In the genomic region with DNA sequence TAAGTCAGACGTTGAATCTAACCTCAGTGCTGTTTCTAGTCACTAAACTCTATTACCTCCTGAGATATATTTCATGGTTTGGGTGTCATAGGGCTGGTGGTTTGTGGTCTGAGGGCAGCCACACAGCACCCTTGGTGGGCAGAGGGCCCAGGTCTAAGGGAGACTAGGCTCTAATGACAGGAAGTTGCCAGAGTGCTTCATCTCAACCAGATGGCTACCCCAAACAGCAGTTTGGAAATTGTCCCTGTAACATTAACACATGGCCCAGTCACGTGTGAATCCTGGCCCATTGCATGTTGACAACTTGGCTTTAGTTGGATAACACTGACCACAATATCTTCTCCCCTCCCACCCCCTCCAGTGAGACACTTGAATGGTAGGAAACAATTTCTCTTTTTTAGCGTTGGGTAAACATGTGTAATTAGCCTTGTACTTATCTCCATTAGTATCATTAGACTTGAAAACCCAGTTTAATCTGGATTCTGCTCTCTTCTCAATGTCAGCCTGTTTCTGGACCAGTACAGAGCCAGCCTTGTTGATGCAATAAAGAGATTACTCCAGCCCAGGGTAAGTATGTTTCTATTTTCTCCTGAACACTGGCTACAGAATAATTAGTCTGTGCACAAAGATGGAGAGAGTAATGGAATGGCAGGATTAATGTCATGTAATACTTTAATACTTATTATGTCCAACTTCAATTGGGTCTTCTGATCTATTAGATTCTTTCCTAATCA, we compare ENCODE assay signal across 9 cellular contexts.
A peak's percentile ranks its signal among the peaks of the same experiment; 100 is the strongest.
DNase-seq lines count a peak whose midpoint lies in the region; ATAC-seq and TF ChIP-seq lines count a peak whose summit lies in the region.
"Had no signal": no experiment of that assay in that cellular context is flagged by ENCODE, and none has a peak within 500 bp of the region (broad histone marks: within the 10 kb centered on the region; RNA-seq: fewer than 3 reads in every experiment).

No MANE protein-coding gene starts in this region.

- TF ChIP-seq CTCF in endothelial cell (IDR thresholded peaks at IDR 0.05; ENCODE audit: unreplicated experiment) (no peak), osteocyte (IDR thresholded peaks at IDR 0.05) (no peak)

- H3K4me3 Mint-ChIP-seq in endothelial cell (ENCODE audit: unreplicated experiment) (no peak overlapping the region), osteocyte (ENCODE audit: unreplicated experiment) (no peak overlapping the region)
- H3K4me3 Mint-ChIP-seq: naive B cell had no signal

- ATAC-seq in HG03025 (IDR thresholded peaks at IDR 0.05; ENCODE audit: low FRiP score, unreplicated experiment) = no peak

- H3K9me3 Mint-ChIP-seq in endothelial cell (ENCODE audit: unreplicated experiment) = no peaks in the 10 kb centered on the region
- H3K9me3 Mint-ChIP-seq in osteocyte (ENCODE audit: unreplicated experiment) = no peaks in the 10 kb centered on the region
- H3K9me3 Mint-ChIP-seq: naive B cell had no signal

- H3K36me3 Mint-ChIP-seq in endothelial cell (ENCODE audit: low read depth, unreplicated experiment) (no peaks in the 10 kb centered on the region), osteocyte (ENCODE audit: unreplicated experiment) (no peaks in the 10 kb centered on the region)

- H3K27ac Mint-ChIP-seq in endothelial cell (ENCODE audit: unreplicated experiment) (no peak overlapping the region), osteocyte (ENCODE audit: unreplicated experiment) (no peak overlapping the region)
- H3K27ac Mint-ChIP-seq: naive B cell had no signal

- DNase-seq in stimulated activated CD4-positive, alpha-beta T cell treated with anti-CD3 and anti-CD28 coated beads, Interleukin-1b, Interleukin-23, amount 100 ng/mL, for 48 hours = peak; percentile 10
- no peak for DNase-seq in stimulated activated CD4-positive, alpha-beta T cell treated with anti-CD3 and anti-CD28 coated beads, Interleukin-2, amount 100 ng/mL, for 24 hours
- DNase-seq in HUDEP-2 (lab: John Stamatoyannopoulos, UW; ENCODE audit: unreplicated experiment in 76 of 76) (peak in 46 of 76 experiments; percentile 3 to 72 (median 30)), UCSD-AML1 (lab: John Stamatoyannopoulos, UW; ENCODE audit: unreplicated experiment) (peak; percentile 45), endothelial cell (ENCODE audit: low spot score) (no peak), osteocyte (ENCODE audit: extremely low spot score, unreplicated experiment) (no peak), HuH-7 (ENCODE audit: low spot score) (no peak)
- DNase-seq: naive B cell had no signal

- H3K27me3 Mint-ChIP-seq in endothelial cell (ENCODE audit: unreplicated experiment) (no peaks in the 10 kb centered on the region), osteocyte (ENCODE audit: unreplicated experiment) (no peaks in the 10 kb centered on the region)
- H3K27me3 Mint-ChIP-seq: naive B cell had no signal

- H3K4me1 Mint-ChIP-seq in endothelial cell (ENCODE audit: unreplicated experiment) (no peaks in the 10 kb centered on the region), osteocyte (ENCODE audit: unreplicated experiment) (no peaks in the 10 kb centered on the region)

Comparison
In these comparisons a context has a peak if more than half of its experiments do, and no peak if none do; other contexts are left out.
1. DNase-seq: peak in stimulated activated CD4-positive, alpha-beta T cell treated with anti-CD3 and anti-CD28 coated beads, Interleukin-1b, Interleukin-23, amount 100 ng/mL, for 48 hours (single experiment), HUDEP-2 (46 of 76) and UCSD-AML1 (single experiment); none in stimulated activated CD4-positive, alpha-beta T cell treated with anti-CD3 and anti-CD28 coated beads, Interleukin-2, amount 100 ng/mL, for 24 hours (0 of 2), endothelial cell (single experiment), osteocyte (single experiment) and HuH-7 (single experiment).